In genomic region chr9:42240261-42240579, GRCh38 we compare ENCODE assay signal across 1 cellular context.
TF ChIP-seq lines count a peak whose summit lies in the region.

No MANE protein-coding gene starts in this region.

TF ChIP-seq in SK-N-SH, 30 proteins besides CTCF, POLR2A, EP300 and RAD21:
- 0 out of 2 replicates have a peak, but pooled peaks have one; percentile 32 for TF ChIP-seq NFIC (IDR thresholded peaks at IDR 0.05; ENCODE audit: borderline replicate concordance)
- TF ChIP-seq FOSL2 (IDR thresholded peaks at IDR 0.05; ENCODE audit: borderline replicate concordance, low read depth), result peak; percentile 14; the same call in 1 of the 2 replicates
TF ChIP-seq in SK-N-SH: peak in this region for 2; not testable (repeated sequence) for 28.
